ENCODE assay signal across 22 cellular contexts in the genomic region with DNA sequence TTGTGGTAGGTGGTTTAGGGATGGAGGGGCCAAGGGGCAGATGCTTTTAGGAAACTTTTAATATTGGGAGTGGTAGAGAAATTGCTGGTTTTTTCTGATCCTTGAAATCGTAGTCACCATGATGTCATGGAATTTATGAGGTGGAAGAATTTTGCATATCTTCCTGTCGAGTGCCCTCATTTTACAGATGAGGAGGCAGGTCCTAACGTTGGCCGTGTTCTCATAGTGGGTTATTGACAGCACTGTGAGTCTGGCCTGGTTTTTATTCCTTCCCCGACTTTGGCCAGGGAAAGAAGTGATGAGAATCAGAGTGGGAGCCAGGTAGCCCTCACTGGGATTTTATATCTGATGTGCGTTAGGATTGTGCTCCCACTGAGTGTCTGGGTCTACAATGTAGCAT. TPM values are rescaled to one million over a fixed set of nuclear protein-coding genes. Genes with fewer than 3 reads are reported as not detected.
DNase-seq lines count a peak whose midpoint lies in the region; ATAC-seq and TF ChIP-seq lines count a peak whose summit lies in the region.
"Had no signal": no experiment of that assay in that cellular context is flagged by ENCODE, and none has a peak within 500 bp of the region (broad histone marks: within the 10 kb centered on the region; RNA-seq: fewer than 3 reads in every experiment).

No MANE protein-coding gene starts in this region.

- no peak for TF ChIP-seq POLR2A in breast epithelium (IDR thresholded peaks at IDR 0.05)

- no peak overlapping the region for H3K4me3 ChIP-seq in breast epithelium
- H3K4me3 ChIP-seq: pancreas, right lobe of liver, transverse colon had no signal

- no peaks in the 10 kb centered on the region for H3K9me3 Mint-ChIP-seq in MCF 10A (ENCODE audit: unreplicated experiment)
- H3K9me3 Mint-ChIP-seq in activated B cell treated with CpG ODN at 0.5 μM for 24 hours: no peaks in the 10 kb centered on the region
- H3K9me3 Mint-ChIP-seq in memory B cell: no peaks in the 10 kb centered on the region
- H3K9me3 Mint-ChIP-seq: natural killer cell had no signal

- ATAC-seq in activated B cell treated with CpG ODN at 0.5 μM for 24 hours (ENCODE audit: low read depth) (peak; percentile 50), memory B cell (ENCODE audit: low read depth) (no peak), GM18861 (IDR thresholded peaks at IDR 0.05; ENCODE audit: unreplicated experiment) (no peak), HG02852 (IDR thresholded peaks at IDR 0.05; ENCODE audit: unreplicated experiment) (no peak)
- ATAC-seq: HCT116, left cardiac atrium, natural killer cell, pancreas, right lobe of liver had no signal

- H3K36me3 Mint-ChIP-seq in MCF 10A (ENCODE audit: insufficient read depth, unreplicated experiment) (peaks cover 96% of the 10 kb centered on the region), activated B cell treated with CpG ODN at 0.5 μM for 24 hours (ENCODE audit: low read depth) (peaks cover 93% of the 10 kb centered on the region), memory B cell (peaks cover 53% of the 10 kb centered on the region)

- no peak overlapping the region for H3K27ac ChIP-seq in breast epithelium
- H3K27ac ChIP-seq: pancreas, right lobe of liver, transverse colon had no signal

- H3K27me3 ChIP-seq in breast epithelium: no peaks in the 10 kb centered on the region
- H3K27me3 ChIP-seq: pancreas, right lobe of liver, transverse colon had no signal

- TF ChIP-seq CTCF in MCF 10A (IDR thresholded peaks at IDR 0.05; ENCODE audit: unreplicated experiment) (no peak), breast epithelium (IDR thresholded peaks at IDR 0.05) (no peak), activated B cell treated with CpG ODN at 0.5 μM for 24 hours (IDR thresholded peaks at IDR 0.05) (no peak)

- DNase-seq in MCF 10A (ENCODE audit: unreplicated experiment) (no peak), breast epithelium (ENCODE audit: low spot score in 2 of 2) (no peak), activated B cell treated with CpG ODN at 0.5 μM for 24 hours (no peak), memory B cell (ENCODE audit: low spot score in 2 of 2) (no peak), NCI-H2081 (lab: John Stamatoyannopoulos, UW) (no peak)
- DNase-seq: cortex of kidney, left cardiac atrium, natural killer cell, NCI-H187, NCI-H226, NCI-H82, pancreas, right lobe of liver, SHP77 treated with DMSO at 0.1 percent for 48 hours, transverse colon had no signal

- POLR2A ChIA-PET in MCF 10A (lab: Yijun Ruan, JAX) (interaction anchor here (1.8 kb wide), 2 partner anchors 9 kb away, joined by 4 to 11 read pairs; partner anchors contain the start of gene SF3B2), activated B cell treated with CpG ODN at 0.5 μM for 24 hours (lab: Charles Lee) (no interaction called here)

- H3K4me1 Mint-ChIP-seq in MCF 10A (ENCODE audit: insufficient read depth, unreplicated experiment) (peaks cover 14% of the 10 kb centered on the region), activated B cell treated with CpG ODN at 0.5 μM for 24 hours (peaks cover 21% of the 10 kb centered on the region), memory B cell (peaks cover 12% of the 10 kb centered on the region)
- H3K4me1 Mint-ChIP-seq: brain had no signal

- no peaks in the 10 kb centered on the region for H3K4me1 ChIP-seq in breast epithelium
- H3K4me1 ChIP-seq: pancreas, right lobe of liver, transverse colon had no signal

- H3K27ac Mint-ChIP-seq in MCF 10A (ENCODE audit: low read depth, unreplicated experiment): peak overlapping the region; percentile 32
- H3K27ac Mint-ChIP-seq in activated B cell treated with CpG ODN at 0.5 μM for 24 hours: peak overlapping the region; percentile 63
- peak overlapping the region; percentile 58 for H3K27ac Mint-ChIP-seq in memory B cell
- H3K27ac Mint-ChIP-seq: brain, natural killer cell had no signal

- H3K4me3 Mint-ChIP-seq in MCF 10A (ENCODE audit: unreplicated experiment) (no peak overlapping the region), activated B cell treated with CpG ODN at 0.5 μM for 24 hours (no peak overlapping the region), memory B cell (no peak overlapping the region)
- H3K4me3 Mint-ChIP-seq: brain, natural killer cell had no signal

- intact Hi-C loops in MCF 10A (cut with micrococcal nuclease): no loop called here
- intact Hi-C loops in breast epithelium (cut with DNase I; ENCODE audit: low total_unique reads): no loop called here
- intact Hi-C loops in activated B cell treated with CpG ODN at 0.5 μM for 24 hours (cut with micrococcal nuclease): no loop called here

- no peaks in the 10 kb centered on the region for H3K27me3 Mint-ChIP-seq in MCF 10A (ENCODE audit: insufficient read depth, unreplicated experiment)
- H3K27me3 Mint-ChIP-seq in activated B cell treated with CpG ODN at 0.5 μM for 24 hours: no peaks in the 10 kb centered on the region
- no peaks in the 10 kb centered on the region for H3K27me3 Mint-ChIP-seq in memory B cell
- H3K27me3 Mint-ChIP-seq: brain had no signal

- H3K9me3 ChIP-seq in breast epithelium: no peaks in the 10 kb centered on the region
- H3K9me3 ChIP-seq: pancreas, right lobe of liver, transverse colon had no signal

- no TSS peak for BruUV-seq in MCF 10A (replicated peaks; lab: Mats Ljungman, UMichigan)

- peaks cover 21% of the 10 kb centered on the region for H3K36me3 ChIP-seq in breast epithelium

- CTCF ChIA-PET in MCF 10A (lab: Yijun Ruan, JAX): interaction anchor here (4.4 kb wide), 1 partner anchor 7 kb away, joined by 46 read pairs; no protein-coding TSS in a partner anchor
- CTCF ChIA-PET in activated B cell treated with CpG ODN at 0.5 μM for 24 hours (lab: Charles Lee): no interaction called here

RNA-seq across cellular contexts. Expression of gene PACS1, which starts 8.8 kb away (rescaled TPM):
- 32.2 and 33.5 TPM in 2 replicates for total RNA-seq in MCF 10A (2022)
- 10 to 100 TPM; 37.9 to 40.6 (median 38.6) TPM for total RNA-seq in breast epithelium
- 118 and 121 TPM in 2 replicates for total RNA-seq in activated B cell treated with CpG ODN at 0.5 μM for 24 hours

RNA-seq across cellular contexts. Expression of gene SF3B2, which starts 9.1 kb away (rescaled TPM):
- total RNA-seq in MCF 10A (2022) (241 and 317 TPM in 2 replicates), breast epithelium (100 to 1,000 TPM; 144 to 163 (median 154) TPM), activated B cell treated with CpG ODN at 0.5 μM for 24 hours (198 and 219 TPM in 2 replicates)

RNA-seq across cellular contexts. Expression of gene GAL3ST3, which starts 12.3 kb away (rescaled TPM):
- not detected in 2 replicates for total RNA-seq in MCF 10A (2022)
- total RNA-seq in breast epithelium: under 1 TPM in 1 of 3 donors, not detected in 2; 0.29 TPM
- total RNA-seq in activated B cell treated with CpG ODN at 0.5 μM for 24 hours: not detected in 2 replicates
- total RNA-seq: HT1080; mesenteric fat pad; natural killer cell; right lobe of liver; T-helper 1 cell treated with Interleukin-12 subunit alpha and Interleukin-12 subunit beta and Interleukin-4 antibody, amounts not matched to agents 30 ng/mL and 1 ng/mL, for 36 hours; transverse colon had no signal

RNA-seq across cellular contexts. Expression of gene CATSPER1, which starts 35.0 kb away (rescaled TPM):
- total RNA-seq in MCF 10A (2022) (0.61 and 0.79 TPM in 2 replicates), breast epithelium (1 to 10 TPM in 1 of 3 donors, under 1 TPM in 1, not detected in 1; 0.32 to 1.3 TPM), activated B cell treated with CpG ODN at 0.5 μM for 24 hours (not detected in 2 replicates)
- total RNA-seq: right lobe of liver; T-helper 1 cell treated with Interleukin-12 subunit alpha and Interleukin-12 subunit beta and Interleukin-4 antibody, amounts not matched to agents 30 ng/mL and 1 ng/mL, for 36 hours; transverse colon had no signal

RNA-seq across cellular contexts. Expression of gene CST6, which starts 49.5 kb away (rescaled TPM):
- total RNA-seq in MCF 10A (2022) (not detected in 2 replicates), breast epithelium (under 1 TPM in 2 of 3 donors, not detected in 1; 0.59 to 0.98 TPM), activated B cell treated with CpG ODN at 0.5 μM for 24 hours (not detected in 2 replicates)
- total RNA-seq: HT1080, mesenteric fat pad, natural killer cell, right lobe of liver, transverse colon had no signal
